Comparison of ENCODE assay signal across 1 cellular context in the genomic region with DNA sequence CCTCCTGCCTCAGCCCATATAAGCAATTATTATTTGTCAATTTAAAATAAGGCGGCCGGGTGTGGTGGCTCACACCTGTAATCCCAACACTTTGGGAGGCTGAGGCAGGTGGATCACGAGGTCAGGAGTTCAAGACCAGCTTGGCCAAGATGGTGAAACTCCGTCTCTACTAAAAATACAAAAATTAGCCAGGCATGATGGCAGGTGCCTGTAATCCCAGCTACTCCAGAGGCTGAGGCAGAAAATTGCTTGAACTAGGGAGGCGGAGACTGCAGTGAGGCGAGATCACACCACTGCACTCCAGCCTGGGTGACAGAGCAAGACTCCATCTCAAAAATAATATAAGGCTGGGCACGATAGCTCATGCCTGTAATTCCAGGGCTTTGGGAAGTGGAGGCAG. TPM values are rescaled to one million over a fixed set of nuclear protein-coding genes. Genes with fewer than 3 reads are reported as not detected.
"Had no signal": no experiment of that assay in that cellular context is flagged by ENCODE, and none has a peak within 500 bp of the region (broad histone marks: within the 10 kb centered on the region; RNA-seq: fewer than 3 reads in every experiment).

No MANE protein-coding gene starts in this region.

RNA-seq across cellular contexts. Expression of gene SLC7A9, which starts 12.7 kb away (rescaled TPM):
- polyA plus RNA-seq: GM12878 had no signal
